In genomic region chr5:56101180-56101579, GRCh38 we compare ENCODE assay signal across 17 cellular contexts.
DNase-seq lines count a peak whose midpoint lies in the region; ATAC-seq and TF ChIP-seq lines count a peak whose summit lies in the region.
"Had no signal": no experiment of that assay in that cellular context is flagged by ENCODE, and none has a peak within 500 bp of the region (broad histone marks: within the 10 kb centered on the region; RNA-seq: fewer than 3 reads in every experiment).

No MANE protein-coding gene starts in this region.

- no peak for ATAC-seq in activated CD4-positive, alpha-beta T cell treated with anti-CD3 and anti-CD28 coated beads for 36 hours
- ATAC-seq in activated naive CD8-positive, alpha-beta T cell treated with anti-CD3 and anti-CD28 coated beads, Interleukin-2, amount 50 U/mL, for 24 hours = no peak
- ATAC-seq in activated T-helper 17 cell treated with anti-CD3 and anti-CD28 coated beads, Interleukin-2, amount 50 U/mL, for 72 hours (replicated peaks) = no peak
- ATAC-seq: GM12878 had no signal

- DNase-seq in activated CD4-positive, alpha-beta T cell treated with anti-CD3 and anti-CD28 coated beads for 36 hours = no peak
- no peak for DNase-seq in activated CD4-positive, alpha-beta T cell treated with anti-CD3 and anti-CD28 coated beads for 1 hour
- no peak for DNase-seq in activated naive CD8-positive, alpha-beta T cell treated with anti-CD3 and anti-CD28 coated beads, Interleukin-2, amount 50 U/mL, for 24 hours
- DNase-seq in mesothelial cell of epicardium (ENCODE audit: low spot score in 2 of 2, unreplicated experiment in 2 of 2) (no peak), activated gamma-delta T cell treated with Interleukin-2 at 50 U/mL for 16 hours (no peak), OCI-M2 (lab: John Stamatoyannopoulos, UW; ENCODE audit: unreplicated experiment) (no peak)
- DNase-seq: C1 segment of cervical spinal cord; H9; KBM-7; NCI-H1048; NCI-H2227 treated with DMSO at 0.1 percent for 48 hours; NCI-H526; NK-92 treated with Interleukin-12 subunit alpha and Interleukin-12 subunit beta, amount 100 ng/mL, for 24 hours; OCI-M1 had no signal

- peaks cover 86% of the 10 kb centered on the region for H3K4me1 Mint-ChIP-seq in activated CD4-positive, alpha-beta T cell treated with anti-CD3 and anti-CD28 coated beads for 36 hours
- H3K4me1 Mint-ChIP-seq in activated naive CD8-positive, alpha-beta T cell (ENCODE audit: low read depth) = peaks cover 69% of the 10 kb centered on the region
- H3K4me1 Mint-ChIP-seq in activated naive CD8-positive, alpha-beta T cell treated with anti-CD3 and anti-CD28 coated beads, Interleukin-2, amount 50 U/mL, for 24 hours = peaks cover 48% of the 10 kb centered on the region
- peaks cover 21% of the 10 kb centered on the region for H3K4me1 Mint-ChIP-seq in activated T-helper 17 cell treated with anti-CD3 and anti-CD28 coated beads, Interleukin-2, amount 50 U/mL, for 72 hours
- peaks cover 37% of the 10 kb centered on the region for H3K4me1 Mint-ChIP-seq in mesothelial cell of epicardium
- H3K4me1 Mint-ChIP-seq: H9 had no signal

- H3K36me3 Mint-ChIP-seq in activated CD4-positive, alpha-beta T cell treated with anti-CD3 and anti-CD28 coated beads for 36 hours (ENCODE audit: low read depth) = peaks cover 23% of the 10 kb centered on the region
- no peaks in the 10 kb centered on the region for H3K36me3 Mint-ChIP-seq in activated naive CD8-positive, alpha-beta T cell
- H3K36me3 Mint-ChIP-seq in activated naive CD8-positive, alpha-beta T cell treated with anti-CD3 and anti-CD28 coated beads, Interleukin-2, amount 50 U/mL, for 24 hours (ENCODE audit: low read depth) = no peaks in the 10 kb centered on the region
- no peaks in the 10 kb centered on the region for H3K36me3 Mint-ChIP-seq in activated T-helper 17 cell treated with anti-CD3 and anti-CD28 coated beads, Interleukin-2, amount 50 U/mL, for 72 hours (ENCODE audit: low read depth)
- peaks cover 11% of the 10 kb centered on the region for H3K36me3 Mint-ChIP-seq in mesothelial cell of epicardium

- no peaks in the 10 kb centered on the region for H3K27me3 Mint-ChIP-seq in activated CD4-positive, alpha-beta T cell treated with anti-CD3 and anti-CD28 coated beads for 36 hours
- H3K27me3 Mint-ChIP-seq in activated naive CD8-positive, alpha-beta T cell = no peaks in the 10 kb centered on the region
- no peaks in the 10 kb centered on the region for H3K27me3 Mint-ChIP-seq in activated naive CD8-positive, alpha-beta T cell treated with anti-CD3 and anti-CD28 coated beads, Interleukin-2, amount 50 U/mL, for 24 hours
- H3K27me3 Mint-ChIP-seq in activated T-helper 17 cell treated with anti-CD3 and anti-CD28 coated beads, Interleukin-2, amount 50 U/mL, for 72 hours = no peaks in the 10 kb centered on the region
- H3K27me3 Mint-ChIP-seq in mesothelial cell of epicardium (ENCODE audit: low read depth) = no peaks in the 10 kb centered on the region

- POLR2A ChIA-PET in activated CD4-positive, alpha-beta T cell treated with anti-CD3 and anti-CD28 coated beads for 36 hours (lab: Charles Lee) = interaction anchor here (1.4 kb wide), 1 partner anchor 10 kb away, joined by 3 read pairs; no protein-coding TSS in a partner anchor

- H3K4me3 Mint-ChIP-seq in activated CD4-positive, alpha-beta T cell treated with anti-CD3 and anti-CD28 coated beads for 36 hours = no peak overlapping the region
- H3K4me3 Mint-ChIP-seq in activated naive CD8-positive, alpha-beta T cell = no peak overlapping the region
- no peak overlapping the region for H3K4me3 Mint-ChIP-seq in activated naive CD8-positive, alpha-beta T cell treated with anti-CD3 and anti-CD28 coated beads, Interleukin-2, amount 50 U/mL, for 24 hours
- peak overlapping the region; percentile 38 for H3K4me3 Mint-ChIP-seq in activated T-helper 17 cell treated with anti-CD3 and anti-CD28 coated beads, Interleukin-2, amount 50 U/mL, for 72 hours
- no peak overlapping the region for H3K4me3 Mint-ChIP-seq in mesothelial cell of epicardium
- H3K4me3 Mint-ChIP-seq: H9 had no signal

- H3K27ac Mint-ChIP-seq in activated CD4-positive, alpha-beta T cell treated with anti-CD3 and anti-CD28 coated beads for 36 hours = peak overlapping the region; percentile 87
- peak overlapping the region; percentile 83 for H3K27ac Mint-ChIP-seq in activated naive CD8-positive, alpha-beta T cell
- H3K27ac Mint-ChIP-seq in activated naive CD8-positive, alpha-beta T cell treated with anti-CD3 and anti-CD28 coated beads, Interleukin-2, amount 50 U/mL, for 24 hours = no peak overlapping the region
- H3K27ac Mint-ChIP-seq in activated T-helper 17 cell treated with anti-CD3 and anti-CD28 coated beads, Interleukin-2, amount 50 U/mL, for 72 hours = peak overlapping the region; percentile 6
- H3K27ac Mint-ChIP-seq in mesothelial cell of epicardium = no peak overlapping the region
- H3K27ac Mint-ChIP-seq: H9 had no signal

- peaks cover 6% of the 10 kb centered on the region for H3K9me3 Mint-ChIP-seq in activated CD4-positive, alpha-beta T cell treated with anti-CD3 and anti-CD28 coated beads for 36 hours (ENCODE audit: low read depth)
- no peaks in the 10 kb centered on the region for H3K9me3 Mint-ChIP-seq in activated naive CD8-positive, alpha-beta T cell (ENCODE audit: low read depth)
- no peaks in the 10 kb centered on the region for H3K9me3 Mint-ChIP-seq in activated naive CD8-positive, alpha-beta T cell treated with anti-CD3 and anti-CD28 coated beads, Interleukin-2, amount 50 U/mL, for 24 hours
- H3K9me3 Mint-ChIP-seq in activated T-helper 17 cell treated with anti-CD3 and anti-CD28 coated beads, Interleukin-2, amount 50 U/mL, for 72 hours = no peaks in the 10 kb centered on the region
- peaks cover 16% of the 10 kb centered on the region for H3K9me3 Mint-ChIP-seq in mesothelial cell of epicardium
- H3K9me3 Mint-ChIP-seq: H9 had no signal

- intact Hi-C loops in activated CD4-positive, alpha-beta T cell treated with anti-CD3 and anti-CD28 coated beads for 36 hours (cut with DNase I, micrococcal nuclease) = loop anchor here in 1 of 2 experiments (5.0 kb wide), 1 partner anchor 46 kb away; no protein-coding TSS in a partner anchor

- no peak for TF ChIP-seq CTCF in mesothelial cell of epicardium (IDR thresholded peaks at IDR 0.05; ENCODE audit: unreplicated experiment)

- CTCF ChIA-PET in activated CD4-positive, alpha-beta T cell treated with anti-CD3 and anti-CD28 coated beads for 36 hours (lab: Charles Lee) = interaction anchor here (0.7 to 1.2 kb wide), 7 partner anchors 8 to 106 kb away, joined by 3 to 4 read pairs (median 3); no protein-coding TSS in a partner anchor

Comparison
In these comparisons a context has a peak if more than half of its experiments do, and no peak if none do; other contexts are left out.
1. H3K27ac Mint-ChIP-seq: peak in activated CD4-positive, alpha-beta T cell treated with anti-CD3 and anti-CD28 coated beads for 36 hours (single experiment), activated naive CD8-positive, alpha-beta T cell (single experiment) and activated T-helper 17 cell treated with anti-CD3 and anti-CD28 coated beads, Interleukin-2, amount 50 U/mL, for 72 hours (single experiment); none in activated naive CD8-positive, alpha-beta T cell treated with anti-CD3 and anti-CD28 coated beads, Interleukin-2, amount 50 U/mL, for 24 hours (single experiment) and mesothelial cell of epicardium (single experiment).